Comparison of ENCODE assay signal across 8 cellular contexts in the genomic region with DNA sequence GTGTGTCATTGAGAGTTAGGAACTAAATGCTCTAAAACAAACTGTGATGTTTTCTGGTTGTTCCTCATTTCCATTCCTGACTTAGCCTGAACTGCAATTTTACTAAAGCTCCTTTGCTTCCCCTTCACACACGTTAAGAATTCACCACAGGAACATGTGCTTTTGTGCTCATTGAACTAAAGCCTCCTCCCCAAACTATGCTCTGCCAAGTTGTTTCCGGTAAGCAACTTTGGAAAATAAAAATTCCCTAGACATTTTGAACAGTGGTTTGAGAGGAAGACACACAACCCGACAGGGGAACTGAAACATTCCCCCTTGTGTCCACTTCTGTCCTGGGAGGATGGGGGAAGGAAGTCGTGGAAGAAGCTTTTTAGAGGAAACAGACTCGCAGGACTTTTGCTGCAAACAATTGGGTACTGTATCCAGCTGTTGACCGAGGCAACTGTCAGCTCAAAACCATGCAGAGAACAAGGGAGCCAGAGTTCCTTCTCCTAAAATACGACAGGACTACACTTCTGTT.
DNase-seq lines count a peak whose midpoint lies in the region; ATAC-seq and TF ChIP-seq lines count a peak whose summit lies in the region.

No MANE protein-coding gene starts in this region.

- WGBS in adrenal gland, 4 donors: 16 to 43% (median 36%) methylated on average over 7 of the region's 7 CpGs

- H3K36me3 Mint-ChIP-seq in activated CD8-positive, alpha-beta T cell treated with anti-CD3 and anti-CD28 coated beads, Interleukin-2, amount 10 ng/mL, durations not matched to agents 7 days and 5 days (ENCODE audit: low read depth): peaks cover 11% of the 10 kb centered on the region
- H3K36me3 Mint-ChIP-seq in activated CD8-positive, alpha-beta T cell treated with anti-CD3 and anti-CD28 coated beads for 36 hours (ENCODE audit: low read depth): no peaks in the 10 kb centered on the region

- no peak overlapping the region for H3K4me3 Mint-ChIP-seq in activated CD8-positive, alpha-beta T cell treated with anti-CD3 and anti-CD28 coated beads, Interleukin-2, amount 10 ng/mL, durations not matched to agents 7 days and 5 days
- H3K4me3 Mint-ChIP-seq in activated CD8-positive, alpha-beta T cell treated with anti-CD3 and anti-CD28 coated beads for 36 hours: no peak overlapping the region

- H3K4me1 ChIP-seq in adrenal gland (replicated peaks in 1 of 2): peaks cover 12 to 66% of the 10 kb centered on the region in 2 donors
- peaks cover 6% of the 10 kb centered on the region for H3K4me1 ChIP-seq in stomach smooth muscle (ENCODE audit: control insufficient read depth, insufficient read depth, low read length)

- H3K27me3 ChIP-seq in adrenal gland (no peaks in the 10 kb centered on the region), stomach smooth muscle (ENCODE audit: control insufficient read depth in 1 of 2, insufficient read depth in 2 of 2, low read length in 2 of 2) (no peaks in the 10 kb centered on the region)

- H3K9ac ChIP-seq in stomach smooth muscle (ENCODE audit: low read length in 2 of 2): no peak overlapping the region

- intact Hi-C loops in activated CD8-positive, alpha-beta T cell treated with anti-CD3 and anti-CD28 coated beads for 36 hours (cut with micrococcal nuclease): no loop called here
- intact Hi-C loops in adrenal gland (cut with DNase I): no loop called here

- no peak for TF ChIP-seq POLR2A in adrenal gland (IDR thresholded peaks at IDR 0.05)

- no peaks in the 10 kb centered on the region for H3K36me3 ChIP-seq in adrenal gland (replicated peaks in 1 of 2)
- no peaks in the 10 kb centered on the region for H3K36me3 ChIP-seq in stomach smooth muscle (ENCODE audit: control insufficient read depth in 2 of 2, insufficient read depth in 2 of 2, low read length in 2 of 2)

- H3K27ac Mint-ChIP-seq in activated CD8-positive, alpha-beta T cell treated with anti-CD3 and anti-CD28 coated beads, Interleukin-2, amount 10 ng/mL, durations not matched to agents 7 days and 5 days: peak overlapping the region; percentile 87
- H3K27ac Mint-ChIP-seq in activated CD8-positive, alpha-beta T cell treated with anti-CD3 and anti-CD28 coated beads for 36 hours: no peak overlapping the region

- H3K9me3 Mint-ChIP-seq in activated CD8-positive, alpha-beta T cell treated with anti-CD3 and anti-CD28 coated beads, Interleukin-2, amount 10 ng/mL, durations not matched to agents 7 days and 5 days (ENCODE audit: insufficient read depth): no peaks in the 10 kb centered on the region
- no peaks in the 10 kb centered on the region for H3K9me3 Mint-ChIP-seq in activated CD8-positive, alpha-beta T cell treated with anti-CD3 and anti-CD28 coated beads for 36 hours

- peak overlapping the region; percentile 38 to 76 (median 54) for H3K27ac ChIP-seq in adrenal gland
- H3K27ac ChIP-seq in stomach smooth muscle (ENCODE audit: low read length): no peak overlapping the region

- no peak for ATAC-seq in activated CD8-positive, alpha-beta T cell treated with anti-CD3 and anti-CD28 coated beads, Interleukin-2, amount 10 ng/mL, durations not matched to agents 7 days and 5 days
- no peak for ATAC-seq in activated CD8-positive, alpha-beta T cell treated with anti-CD3 and anti-CD28 coated beads for 36 hours
- ATAC-seq in HG03025 (IDR thresholded peaks at IDR 0.05; ENCODE audit: low FRiP score, unreplicated experiment) (no peak), HG03432 (IDR thresholded peaks at IDR 0.05; ENCODE audit: unreplicated experiment) (no peak)

- peaks cover 3% of the 10 kb centered on the region for H3K27me3 Mint-ChIP-seq in activated CD8-positive, alpha-beta T cell treated with anti-CD3 and anti-CD28 coated beads, Interleukin-2, amount 10 ng/mL, durations not matched to agents 7 days and 5 days (ENCODE audit: low read depth)
- peaks cover 7% of the 10 kb centered on the region for H3K27me3 Mint-ChIP-seq in activated CD8-positive, alpha-beta T cell treated with anti-CD3 and anti-CD28 coated beads for 36 hours

- CTCF ChIA-PET in activated CD8-positive, alpha-beta T cell treated with anti-CD3 and anti-CD28 coated beads, Interleukin-2, amount 10 ng/mL, durations not matched to agents 7 days and 5 days (lab: Charles Lee): interaction anchor here (1.1 to 2.2 kb wide), 6 partner anchors 11 to 218 kb away, joined by 3 to 10 read pairs (median 4); no protein-coding TSS in a partner anchor
- CTCF ChIA-PET in activated CD8-positive, alpha-beta T cell treated with anti-CD3 and anti-CD28 coated beads for 36 hours (lab: Charles Lee): no interaction called here

- no peaks in the 10 kb centered on the region for H3K9me3 ChIP-seq in adrenal gland (replicated peaks in 1 of 3)
- no peaks in the 10 kb centered on the region for H3K9me3 ChIP-seq in stomach smooth muscle (ENCODE audit: control insufficient read depth in 2 of 2, low read length in 2 of 2)

- POLR2A ChIA-PET in activated CD8-positive, alpha-beta T cell treated with anti-CD3 and anti-CD28 coated beads, Interleukin-2, amount 10 ng/mL, durations not matched to agents 7 days and 5 days (lab: Charles Lee): no interaction called here
- POLR2A ChIA-PET in activated CD8-positive, alpha-beta T cell treated with anti-CD3 and anti-CD28 coated beads for 36 hours (lab: Charles Lee): interaction anchor here (0.6 kb wide), 1 partner anchor 8 kb away, joined by 3 read pairs; no protein-coding TSS in a partner anchor

- TF ChIP-seq CTCF in activated CD8-positive, alpha-beta T cell treated with anti-CD3 and anti-CD28 coated beads for 36 hours (IDR thresholded peaks at IDR 0.05): no peak
- TF ChIP-seq CTCF in adrenal gland (IDR thresholded peaks at IDR 0.05): no peak

- H3K4me3 ChIP-seq in adrenal gland: peak overlapping the region in 1 of 4 donors; percentile 20
- H3K4me3 ChIP-seq in stomach smooth muscle (ENCODE audit: low read length in 2 of 2): peak overlapping the region; percentile 5 to 56

- peaks cover 37% of the 10 kb centered on the region for H3K4me1 Mint-ChIP-seq in activated CD8-positive, alpha-beta T cell treated with anti-CD3 and anti-CD28 coated beads, Interleukin-2, amount 10 ng/mL, durations not matched to agents 7 days and 5 days (ENCODE audit: low read depth)
- peaks cover 11% of the 10 kb centered on the region for H3K4me1 Mint-ChIP-seq in activated CD8-positive, alpha-beta T cell treated with anti-CD3 and anti-CD28 coated beads for 36 hours (ENCODE audit: low read depth)

- no peak for DNase-seq in activated CD8-positive, alpha-beta T cell treated with anti-CD3 and anti-CD28 coated beads, Interleukin-2, amount 10 ng/mL, durations not matched to agents 7 days and 5 days
- no peak for DNase-seq in activated CD8-positive, alpha-beta T cell treated with anti-CD3 and anti-CD28 coated beads for 36 hours
- DNase-seq in adrenal gland (peak in 2 of 7 donors; percentile 17 to 31), iris pigment epithelial cell (ENCODE audit: low read depth) (peak; percentile 55)
- no peak for DNase-seq in stimulated activated CD8-positive, alpha-beta memory T cell treated with anti-CD3 and anti-CD28 coated beads, Interleukin-4, amount 100 ng/mL, for 48 hours
